Comparison of ENCODE assay signal across 1 cellular context in genomic region chr19:2840794-2841790, GRCh38.
TF ChIP-seq lines count a peak whose summit lies in the region.

ZNF555 (plus strand) TSS chr19:2841475; CDS start chr19:2841573, 98 bp downstream.

TF ChIP-seq in HepG2, 621 proteins besides CTCF, POLR2A, EP300 and RAD21 (continued from another document and continues in another):
- no peak for TF ChIP-seq MBNL3 (CRISPR knock-in tag; conservative IDR thresholded peaks at IDR 0.05)
- TF ChIP-seq, protein P1, sequence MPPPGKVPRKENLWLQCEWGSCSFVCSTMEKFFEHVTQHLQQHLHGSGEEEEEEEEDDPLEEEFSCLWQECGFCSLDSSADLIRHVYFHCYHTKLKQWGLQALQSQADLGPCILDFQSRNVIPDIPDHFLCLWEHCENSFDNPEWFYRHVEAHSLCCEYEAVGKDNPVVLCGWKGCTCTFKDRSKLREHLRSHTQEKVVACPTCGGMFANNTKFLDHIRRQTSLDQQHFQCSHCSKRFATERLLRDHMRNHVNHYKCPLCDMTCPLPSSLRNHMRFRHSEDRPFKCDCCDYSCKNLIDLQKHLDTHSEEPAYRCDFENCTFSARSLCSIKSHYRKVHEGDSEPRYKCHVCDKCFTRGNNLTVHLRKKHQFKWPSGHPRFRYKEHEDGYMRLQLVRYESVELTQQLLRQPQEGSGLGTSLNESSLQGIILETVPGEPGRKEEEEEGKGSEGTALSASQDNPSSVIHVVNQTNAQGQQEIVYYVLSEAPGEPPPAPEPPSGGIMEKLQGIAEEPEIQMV (CRISPR knock-in tag; IDR thresholded peaks at IDR 0.05; ENCODE audit: low read depth) = no peak; the same call in 1 of the 2 replicates
- TF ChIP-seq MEIS1 (CRISPR knock-in tag; IDR thresholded peaks at IDR 0.05; ENCODE audit: borderline replicate concordance) = peak; percentile 80
- 0 out of 2 replicates have a peak, but pooled peaks have one; percentile 69 for TF ChIP-seq ZNF512B (CRISPR knock-in tag; IDR thresholded peaks at IDR 0.05; ENCODE audit: borderline replicate concordance)
- TF ChIP-seq ARHGAP35 (CRISPR knock-in tag; IDR thresholded peaks at IDR 0.05; ENCODE audit: borderline replicate concordance) = no peak
- TF ChIP-seq, protein P2, sequence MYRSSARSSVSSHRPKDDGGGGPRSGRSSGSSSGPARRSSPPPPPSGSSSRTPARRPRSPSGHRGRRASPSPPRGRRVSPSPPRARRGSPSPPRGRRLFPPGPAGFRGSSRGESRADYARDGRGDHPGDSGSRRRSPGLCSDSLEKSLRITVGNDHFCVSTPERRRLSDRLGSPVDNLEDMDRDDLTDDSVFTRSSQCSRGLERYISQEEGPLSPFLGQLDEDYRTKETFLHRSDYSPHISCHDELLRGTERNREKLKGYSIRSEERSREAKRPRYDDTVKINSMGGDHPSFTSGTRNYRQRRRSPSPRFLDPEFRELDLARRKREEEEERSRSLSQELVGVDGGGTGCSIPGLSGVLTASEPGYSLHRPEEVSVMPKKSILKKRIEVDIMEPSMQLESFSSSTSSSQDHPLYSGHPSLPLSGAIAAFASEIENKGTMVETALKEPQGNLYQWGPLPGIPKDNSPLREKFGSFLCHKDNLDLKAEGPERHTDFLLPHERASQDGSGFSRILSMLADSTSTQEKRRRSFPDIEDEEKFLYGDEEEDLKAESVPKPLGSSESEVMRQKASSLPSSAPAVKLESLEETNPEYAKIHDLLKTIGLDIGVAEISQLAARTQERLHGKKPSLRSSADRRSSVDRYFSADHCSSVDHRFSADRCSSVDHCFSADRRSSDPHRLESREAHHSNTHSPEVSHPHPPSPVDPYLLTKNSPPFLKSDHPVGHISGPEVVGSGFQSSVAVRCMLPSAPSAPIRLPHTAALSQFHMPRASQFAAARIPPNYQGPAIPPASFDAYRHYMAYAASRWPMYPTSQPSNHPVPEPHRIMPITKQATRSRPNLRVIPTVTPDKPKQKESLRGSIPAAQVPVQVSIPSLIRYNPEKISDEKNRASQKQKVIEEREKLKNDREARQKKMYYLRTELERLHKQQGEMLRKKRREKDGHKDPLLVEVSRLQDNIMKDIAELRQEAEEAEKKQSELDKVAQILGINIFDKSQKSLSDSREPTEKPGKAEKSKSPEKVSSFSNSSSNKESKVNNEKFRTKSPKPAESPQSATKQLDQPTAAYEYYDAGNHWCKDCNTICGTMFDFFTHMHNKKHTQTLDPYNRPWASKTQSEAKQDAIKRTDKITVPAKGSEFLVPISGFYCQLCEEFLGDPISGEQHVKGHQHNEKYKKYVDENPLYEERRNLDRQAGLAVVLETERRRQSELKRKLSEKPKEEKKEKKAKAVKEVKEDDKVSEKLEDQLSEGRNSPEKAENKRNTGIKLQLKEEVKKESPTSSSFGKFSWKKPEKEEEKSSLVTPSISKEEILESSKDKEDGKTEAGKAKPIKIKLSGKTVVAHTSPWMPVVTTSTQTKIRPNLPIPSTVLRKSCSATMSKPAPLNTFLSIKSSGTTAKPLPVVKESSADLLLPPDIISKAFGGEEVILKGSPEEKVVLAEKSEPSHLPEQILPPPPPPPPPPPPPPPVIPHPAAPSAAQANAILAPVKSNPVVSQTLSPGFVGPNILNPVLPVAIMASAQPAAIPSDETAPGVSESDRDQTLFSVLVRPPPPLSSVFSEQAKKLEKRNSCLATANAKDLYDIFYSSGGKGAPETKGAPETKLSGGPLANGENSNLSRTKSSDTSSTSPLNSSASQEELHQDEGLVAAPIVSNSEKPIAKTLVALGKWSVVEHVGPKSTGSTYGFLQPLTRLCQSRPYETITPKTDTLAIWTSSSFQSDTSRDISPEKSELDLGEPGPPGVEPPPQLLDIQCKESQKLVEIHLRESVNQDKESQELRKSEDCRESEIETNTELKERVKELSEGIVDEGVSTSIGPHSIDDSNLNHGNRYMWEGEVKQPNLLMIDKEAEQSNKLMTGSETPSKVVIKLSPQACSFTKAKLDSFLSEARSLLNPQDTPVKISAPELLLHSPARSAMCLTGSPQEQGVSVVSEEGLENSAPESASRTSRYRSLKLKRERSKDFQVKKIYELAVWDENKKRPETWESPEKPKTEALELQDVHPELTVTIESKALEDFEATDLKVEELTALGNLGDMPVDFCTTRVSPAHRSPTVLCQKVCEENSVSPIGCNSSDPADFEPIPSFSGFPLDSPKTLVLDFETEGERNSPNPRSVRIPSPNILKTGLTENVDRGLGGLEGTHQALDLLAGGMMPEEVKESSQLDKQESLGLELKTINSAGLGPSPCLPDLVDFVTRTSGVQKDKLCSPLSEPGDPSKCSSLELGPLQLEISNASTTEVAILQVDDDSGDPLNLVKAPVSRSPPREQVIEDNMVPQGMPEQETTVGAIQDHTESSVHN (CRISPR knock-in tag; IDR thresholded peaks at IDR 0.05) = no peak; the same call in 1 of the 2 replicates
- no peak for TF ChIP-seq ZBTB37 (CRISPR knock-in tag; IDR thresholded peaks at IDR 0.05)
- 0 out of 2 replicates have a peak, but pooled peaks have one; percentile 37 for TF ChIP-seq ADNP (CRISPR knock-in tag; IDR thresholded peaks at IDR 0.05)
- peak; percentile 71; the same call in 1 of the 2 replicates for TF ChIP-seq ZNF556 (CRISPR knock-in tag; IDR thresholded peaks at IDR 0.05; ENCODE audit: borderline replicate concordance)
- no peak for TF ChIP-seq ZNF773 (CRISPR knock-in tag; IDR thresholded peaks at IDR 0.05; ENCODE audit: borderline replicate concordance)
- TF ChIP-seq IRF9 (CRISPR knock-in tag; IDR thresholded peaks at IDR 0.05; ENCODE audit: borderline replicate concordance) = peak; percentile 93; the same call in 1 of the 2 replicates
- TF ChIP-seq PAX8 (CRISPR knock-in tag; IDR thresholded peaks at IDR 0.05; ENCODE audit: borderline replicate concordance) = peak; percentile 84; the same call in 1 of the 2 replicates
- peak; percentile 23; the same call in 1 of the 2 replicates for TF ChIP-seq ESRRA (CRISPR knock-in tag; IDR thresholded peaks at IDR 0.05; ENCODE audit: low read depth)
- peak; percentile 98 for TF ChIP-seq GATAD2A (CRISPR knock-in tag; IDR thresholded peaks at IDR 0.05)
- TF ChIP-seq PTBP1 (IDR thresholded peaks at IDR 0.05; ENCODE audit: low read depth, low read length, poor library complexity, severe bottlenecking) = peak; percentile 57
- peak; percentile 43; the same call in 1 of the 2 replicates for TF ChIP-seq ZNF552 (CRISPR knock-in tag; IDR thresholded peaks at IDR 0.05; ENCODE audit: borderline replicate concordance)
- peak; percentile 77; the same call in 1 of the 2 replicates for TF ChIP-seq NKX3-1 (CRISPR knock-in tag; IDR thresholded peaks at IDR 0.05)
- no peak for TF ChIP-seq ZNF253 (CRISPR knock-in tag; IDR thresholded peaks at IDR 0.05; ENCODE audit: borderline replicate concordance)
- peak; percentile 71 for TF ChIP-seq KMT2A (CRISPR knock-in tag; IDR thresholded peaks at IDR 0.05)
- TF ChIP-seq ZBTB3 (CRISPR knock-in tag; IDR thresholded peaks at IDR 0.05; ENCODE audit: borderline replicate concordance, low read depth) = 0 out of 2 replicates have a peak, but pooled peaks have one; percentile 45
- TF ChIP-seq, protein P3, sequence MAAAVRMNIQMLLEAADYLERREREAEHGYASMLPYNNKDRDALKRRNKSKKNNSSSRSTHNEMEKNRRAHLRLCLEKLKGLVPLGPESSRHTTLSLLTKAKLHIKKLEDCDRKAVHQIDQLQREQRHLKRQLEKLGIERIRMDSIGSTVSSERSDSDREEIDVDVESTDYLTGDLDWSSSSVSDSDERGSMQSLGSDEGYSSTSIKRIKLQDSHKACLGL (CRISPR knock-in tag; IDR thresholded peaks at IDR 0.05) = peak; percentile 85
- TF ChIP-seq ZNF740 (CRISPR knock-in tag; IDR thresholded peaks at IDR 0.05) = no peak
- TF ChIP-seq, protein P4, sequence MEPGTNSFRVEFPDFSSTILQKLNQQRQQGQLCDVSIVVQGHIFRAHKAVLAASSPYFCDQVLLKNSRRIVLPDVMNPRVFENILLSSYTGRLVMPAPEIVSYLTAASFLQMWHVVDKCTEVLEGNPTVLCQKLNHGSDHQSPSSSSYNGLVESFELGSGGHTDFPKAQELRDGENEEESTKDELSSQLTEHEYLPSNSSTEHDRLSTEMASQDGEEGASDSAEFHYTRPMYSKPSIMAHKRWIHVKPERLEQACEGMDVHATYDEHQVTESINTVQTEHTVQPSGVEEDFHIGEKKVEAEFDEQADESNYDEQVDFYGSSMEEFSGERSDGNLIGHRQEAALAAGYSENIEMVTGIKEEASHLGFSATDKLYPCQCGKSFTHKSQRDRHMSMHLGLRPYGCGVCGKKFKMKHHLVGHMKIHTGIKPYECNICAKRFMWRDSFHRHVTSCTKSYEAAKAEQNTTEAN (CRISPR knock-in tag; conservative IDR thresholded peaks at IDR 0.05) = 0 out of 2 replicates have a peak, but pooled peaks have one; percentile 52
- no peak for TF ChIP-seq PRDM15 (CRISPR knock-in tag; IDR thresholded peaks at IDR 0.05)
- TF ChIP-seq ZNF33A (CRISPR knock-in tag; IDR thresholded peaks at IDR 0.05; ENCODE audit: borderline replicate concordance) = no peak
- TF ChIP-seq ZNF737 (CRISPR knock-in tag; IDR thresholded peaks at IDR 0.05; ENCODE audit: borderline replicate concordance) = no peak
- no peak for TF ChIP-seq SMAD9 (CRISPR knock-in tag; IDR thresholded peaks at IDR 0.05)
- no peak for TF ChIP-seq CSRNP2 (CRISPR knock-in tag; conservative IDR thresholded peaks at IDR 0.05; ENCODE audit: low read depth)
- peak; percentile 58; the same call in 1 of the 2 replicates for TF ChIP-seq SMYD3 (CRISPR knock-in tag; IDR thresholded peaks at IDR 0.05)
- peak; percentile 56; the same call in 1 of the 2 replicates for TF ChIP-seq EED (CRISPR knock-in tag; IDR thresholded peaks at IDR 0.05)
